8 cellular contexts compared by ENCODE assay signal in the genomic region with DNA sequence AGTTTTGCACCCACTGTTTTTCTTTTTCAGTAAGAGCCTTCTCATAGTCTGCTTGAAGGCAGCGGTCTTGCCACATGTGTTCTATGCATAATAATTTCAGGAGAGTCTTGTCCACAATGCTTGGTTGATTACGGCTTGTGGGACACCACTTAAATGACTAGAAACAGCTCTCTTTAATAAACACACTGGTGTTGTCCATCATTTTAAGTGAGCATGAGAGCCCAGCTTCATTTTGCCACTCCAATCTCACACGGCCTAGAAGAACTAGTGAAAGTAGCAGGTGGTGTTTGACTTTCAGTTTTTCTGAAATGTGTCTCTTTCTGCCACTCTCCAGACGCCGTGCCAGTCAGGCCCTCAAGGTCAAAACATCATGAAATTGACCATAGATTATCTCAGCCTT.
A peak's percentile ranks its signal among the peaks of the same experiment; 100 is the strongest.
DNase-seq lines count a peak whose midpoint lies in the region; ATAC-seq and TF ChIP-seq lines count a peak whose summit lies in the region.

No MANE protein-coding gene starts in this region.

- H3K27me3 ChIP-seq in spleen (replicated peaks in 1 of 7) (no peaks in the 10 kb centered on the region), transverse colon (no peaks in the 10 kb centered on the region)

- ATAC-seq in GM18873 (IDR thresholded peaks at IDR 0.05; ENCODE audit: low FRiP score, unreplicated experiment) (peak; percentile 70), HG02571 (IDR thresholded peaks at IDR 0.05; ENCODE audit: unreplicated experiment) (peak; percentile 76), HG03460 (IDR thresholded peaks at IDR 0.05; ENCODE audit: unreplicated experiment) (peak; percentile 65)

- no peak for TF ChIP-seq CTCF in spleen (IDR thresholded peaks at IDR 0.05 in 8 of 11, conservative IDR thresholded peaks at IDR 0.05 in 3 of 11)
- TF ChIP-seq CTCF in transverse colon (IDR thresholded peaks at IDR 0.05): no peak

- DNase-seq in spleen: no peak
- DNase-seq in transverse colon: no peak
- no peak for DNase-seq in stimulated activated CD4-positive, alpha-beta T cell treated with anti-CD3 and anti-CD28 coated beads, Interleukin-4, amount 100 ng/mL, for 1 hour
- DNase-seq in stimulated activated CD4-positive, alpha-beta T cell treated with anti-CD3 and anti-CD28 coated beads, Interleukin-1b, Interleukin-23, amount 100 ng/mL, for 48 hours: no peak
- DNase-seq in central memory CD4-positive, alpha-beta T cell: no peak

- 37 to 64% (median 46%) methylated on average over 5 of the region's 5 CpGs for WGBS in spleen, 5 donors
- WGBS in transverse colon (ENCODE audit: low coverage in 1 of 2), 2 donors: 68 to 75% methylated on average over 4 to 5 of the region's 5 CpGs

- TF ChIP-seq POLR2A in spleen (IDR thresholded peaks at IDR 0.05) (no peak), transverse colon (IDR thresholded peaks at IDR 0.05) (no peak)

- intact Hi-C loops in spleen (cut with DNase I; ENCODE audit: low total_unique reads): no loop called here
- intact Hi-C loops in transverse colon (cut with DNase I; ENCODE audit: low total_unique reads): no loop called here

- no peaks in the 10 kb centered on the region for H3K36me3 ChIP-seq in spleen
- H3K36me3 ChIP-seq in transverse colon: no peaks in the 10 kb centered on the region

- H3K4me1 ChIP-seq in spleen: peaks cover 0 to 55% (median 22%) of the 10 kb centered on the region in 6 donors
- peaks cover 0 to 8% (median 2%) of the 10 kb centered on the region in 4 donors for H3K4me1 ChIP-seq in transverse colon

- H3K9me3 ChIP-seq in spleen (peaks cover 0 to 4% (median 0%) of the 10 kb centered on the region in 8 donors), transverse colon (no peaks in the 10 kb centered on the region)

- H3K4me3 ChIP-seq in spleen (no peak overlapping the region), transverse colon (no peak overlapping the region)

- in situ Hi-C loops in transverse colon (cut with MboI; ENCODE audit: low pct_ligation_motif_present in 1 of 4, low pct_unique_long_range_greater_than_20kb in 1 of 4, low sequenced_read_pairs in 3 of 4): no loop called here

- H3K27ac ChIP-seq in spleen (peak overlapping the region; percentile 1 to 78 (median 70)), transverse colon (no peak overlapping the region)

- no peak for TF ChIP-seq EP300 in transverse colon (IDR thresholded peaks at IDR 0.05; ENCODE audit: low read depth)

Comparison
In these comparisons a context has a peak if more than half of its experiments do, and no peak if none do; other contexts are left out.
1. H3K27ac ChIP-seq: peak in spleen (8 of 8); none in transverse colon (0 of 4).
2. Peak in every context shown above with its lines, with median percentiles within 50 percentile points of each other: ATAC-seq.